In the genomic region with DNA sequence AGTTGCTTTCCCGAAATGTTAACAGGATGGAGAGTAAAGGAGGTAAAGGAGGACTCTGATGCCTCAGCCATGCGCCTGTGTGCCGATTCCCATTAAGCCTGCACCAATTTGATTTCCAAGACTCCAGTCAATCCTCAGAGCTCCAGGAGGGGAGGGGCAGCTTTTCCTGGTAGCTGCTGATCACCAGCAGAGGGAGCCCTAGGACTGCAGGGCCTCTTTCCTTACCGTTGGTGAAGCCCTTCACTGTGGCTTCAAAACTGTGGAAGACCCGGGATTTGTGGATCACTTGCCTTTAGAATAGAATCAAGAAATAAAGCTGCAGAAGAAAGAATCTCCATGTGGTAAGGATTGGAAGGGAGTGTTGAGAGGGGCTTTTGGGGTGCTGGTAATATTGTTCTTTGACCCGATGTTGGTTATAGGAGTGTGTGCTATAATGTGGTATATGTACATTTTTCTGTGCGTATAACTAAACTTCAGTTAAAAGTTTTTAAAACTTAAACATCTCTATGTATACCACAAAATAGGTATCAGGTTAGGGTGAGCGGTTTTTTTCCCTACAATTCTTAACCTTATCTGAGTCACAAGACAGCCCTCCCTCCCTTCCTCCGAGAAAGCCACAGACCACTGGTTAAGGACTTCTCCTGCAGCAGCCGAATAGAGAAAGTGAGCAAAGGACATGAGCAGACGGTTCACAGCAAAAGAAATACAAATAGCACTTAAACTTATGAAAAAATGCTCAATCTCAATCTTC, we compare ENCODE assay signal across 8 cellular contexts. TPM values are rescaled to one million over a fixed set of nuclear protein-coding genes. Genes with fewer than 3 reads are reported as not detected.
A peak's percentile ranks its signal among the peaks of the same experiment; 100 is the strongest.
DNase-seq lines count a peak whose midpoint lies in the region; ATAC-seq and TF ChIP-seq lines count a peak whose summit lies in the region.

No MANE protein-coding gene starts in this region.

- H3K79me2 ChIP-seq in PC-3 (ENCODE audit: low read length) (no peaks in the 10 kb centered on the region), fibroblast of lung (ENCODE audit: control insufficient read depth, insufficient read depth, low read length) (no peaks in the 10 kb centered on the region), neural cell (replicated peaks; ENCODE audit: insufficient read depth, low read length) (peaks cover 15% of the 10 kb centered on the region)

- WGBS in suprapubic skin: 42% methylated on average over 11 of the region's 11 CpGs

- H3K9me2 ChIP-seq in PC-3 (replicated peaks; ENCODE audit: low read length) (no peaks in the 10 kb centered on the region), neural cell (ENCODE audit: insufficient read depth, low read length) (no peaks in the 10 kb centered on the region)

- CTCF ChIA-PET in PC-3 (lab: Charles Lee): interaction anchor here (0.6 to 1.7 kb wide), 11 partner anchors 11 to 255 kb away, joined by 3 to 36 read pairs (median 3); partner anchors contain the start of gene FITM2

- H3K9me3 ChIP-seq in PC-3 (ENCODE audit: low read length) (no peaks in the 10 kb centered on the region), fibroblast of lung (ENCODE audit: control insufficient read depth, insufficient read depth, low read depth, low read length) (no peaks in the 10 kb centered on the region), neural cell (ENCODE audit: low read length) (no peaks in the 10 kb centered on the region), suprapubic skin (no peaks in the 10 kb centered on the region)

- H3K36me3 Mint-ChIP-seq in activated T-cell treated with anti-CD3 and anti-CD28 coated beads, Interleukin-2, amount 50 U/mL, for 4 hours (ENCODE audit: insufficient read depth): peaks cover 9% of the 10 kb centered on the region

- intact Hi-C loops in PC-3 (cut with micrococcal nuclease): loop anchor here (1.0 to 10.0 kb wide), 4 partner anchors 94 to 393 kb away; partner anchors contain the start of gene FITM2

- H3K4me1 Mint-ChIP-seq in activated T-cell treated with anti-CD3 and anti-CD28 coated beads, Interleukin-2, amount 50 U/mL, for 4 hours (ENCODE audit: low read depth): peaks cover 60% of the 10 kb centered on the region

- peak overlapping the region; percentile 76 for H3K4me3 Mint-ChIP-seq in activated T-cell treated with anti-CD3 and anti-CD28 coated beads, Interleukin-2, amount 50 U/mL, for 4 hours

- TF ChIP-seq EP300 in neural cell (conservative IDR thresholded peaks at IDR 0.05; ENCODE audit: poor library complexity, severe bottlenecking) (no peak), suprapubic skin (IDR thresholded peaks at IDR 0.05) (no peak)

- peak; percentile 87 for TF ChIP-seq RAD21 in neural cell (conservative IDR thresholded peaks at IDR 0.05)

- H3K9ac ChIP-seq in PC-3 (ENCODE audit: low read length) (no peak overlapping the region), fibroblast of lung (ENCODE audit: insufficient read depth, low read length) (no peak overlapping the region), neural cell (ENCODE audit: low read length) (no peak overlapping the region)

- no peaks in the 10 kb centered on the region for H3K27me3 ChIP-seq in PC-3 (ENCODE audit: low read length)
- no peaks in the 10 kb centered on the region for H3K27me3 ChIP-seq in fibroblast of lung (ENCODE audit: control insufficient read depth, insufficient read depth, low read length)
- no peaks in the 10 kb centered on the region for H3K27me3 ChIP-seq in neural cell (ENCODE audit: insufficient read depth, low read depth, low read length)
- H3K27me3 ChIP-seq in suprapubic skin: no peaks in the 10 kb centered on the region

- POLR2A ChIA-PET in PC-3 (lab: Charles Lee; ENCODE audit: unreplicated experiment): interaction anchor here (0.6 kb wide), 1 partner anchor 9 kb away, joined by 9 read pairs; no protein-coding TSS in a partner anchor

- H3K4me2 ChIP-seq in PC-3 (ENCODE audit: low read length): no peak overlapping the region
- H3K4me2 ChIP-seq in fibroblast of lung (ENCODE audit: extremely low read depth, insufficient read depth, low read length): no peak overlapping the region
- no peak overlapping the region for H3K4me2 ChIP-seq in neural cell (ENCODE audit: low read length)

- no peaks in the 10 kb centered on the region for H3K27me3 Mint-ChIP-seq in activated T-cell treated with anti-CD3 and anti-CD28 coated beads, Interleukin-2, amount 50 U/mL, for 4 hours (ENCODE audit: low read depth)

- H3K4me3 ChIP-seq in PC-3 (ENCODE audit: low read length): no peak overlapping the region
- H3K4me3 ChIP-seq in fibroblast of lung (replicated peaks in 1 of 4; ENCODE audit: control extremely low read depth in 1 of 4, insufficient read depth in 1 of 4, low read depth in 3 of 4, low read length in 4 of 4): no peak overlapping the region
- H3K4me3 ChIP-seq in neural cell (ENCODE audit: low read length): no peak overlapping the region
- no peak overlapping the region for H3K4me3 ChIP-seq in suprapubic skin

- DNase-seq in CMK (ENCODE audit: low read depth) (peak; percentile 41), HuH-7 (ENCODE audit: low spot score) (peak; percentile 73), PC-3 (peak; percentile 91), fibroblast of lung (ENCODE audit: low read depth in 2 of 2) (peak; percentile 56 to 73), suprapubic skin (ENCODE audit: low spot score in 2 of 2) (peak in 1 of 2 donors; percentile 68)
- peak; percentile 50 for DNase-seq in activated T-cell treated with anti-CD3 and anti-CD28 coated beads, Interleukin-2, amount 50 U/mL, for 4 hours

- peak; percentile 73 for ATAC-seq in PC-3
- peak; percentile 63 to 69 for ATAC-seq in activated T-cell treated with anti-CD3 and anti-CD28 coated beads, Interleukin-2, amount 50 U/mL, for 4 hours
- ATAC-seq in HG03108 (IDR thresholded peaks at IDR 0.05; ENCODE audit: unreplicated experiment): no peak

- TF ChIP-seq CTCF in PC-3 (conservative IDR thresholded peaks at IDR 0.05; ENCODE audit: low read depth, low read length) (peak; percentile 99), fibroblast of lung (conservative IDR thresholded peaks at IDR 0.05 in 1 of 2, IDR thresholded peaks at IDR 0.05 in 1 of 2; ENCODE audit: low read depth in 1 of 2, low read length in 2 of 2) (peak; percentile 93 to 98), neural cell (IDR thresholded peaks at IDR 0.05; ENCODE audit: poor library complexity, severe bottlenecking) (peak; percentile 82), suprapubic skin (IDR thresholded peaks at IDR 0.05) (peak; percentile 58 to 82)

- H3F3A ChIP-seq in PC-3 (ENCODE audit: low read length, unreplicated experiment) (no peaks in the 10 kb centered on the region), neural cell (ENCODE audit: insufficient read depth, low read length, poor library complexity, severe bottlenecking) (no peaks in the 10 kb centered on the region)

- H2AFZ ChIP-seq in PC-3 (ENCODE audit: low read length): 0 out of 2 replicates have a peak overlapping the region, but pooled peaks have one; percentile 8
- no peak overlapping the region for H2AFZ ChIP-seq in fibroblast of lung (ENCODE audit: low read length)
- H2AFZ ChIP-seq in neural cell (ENCODE audit: low read depth, low read length): no peak overlapping the region

- no TSS peak for BruUV-seq in PC-3 (replicated peaks; lab: Mats Ljungman, UMichigan)

- no peaks in the 10 kb centered on the region for H3K9me3 Mint-ChIP-seq in activated T-cell treated with anti-CD3 and anti-CD28 coated beads, Interleukin-2, amount 50 U/mL, for 4 hours

- TF ChIP-seq POLR2A in suprapubic skin (IDR thresholded peaks at IDR 0.05): no peak

- peaks cover 14% of the 10 kb centered on the region; the same call in 1 of the 2 replicates for H3K4me1 ChIP-seq in PC-3 (ENCODE audit: insufficient read depth, low read length)
- no peaks in the 10 kb centered on the region for H3K4me1 ChIP-seq in fibroblast of lung (ENCODE audit: control insufficient read depth, extremely low read depth, insufficient read depth, low read length)
- H3K4me1 ChIP-seq in suprapubic skin: peaks cover 4% of the 10 kb centered on the region

- H3K36me3 ChIP-seq in PC-3 (ENCODE audit: low read depth, low read length) (no peaks in the 10 kb centered on the region), fibroblast of lung (ENCODE audit: control insufficient read depth, insufficient read depth, low read length) (no peaks in the 10 kb centered on the region), neural cell (ENCODE audit: insufficient read depth, low read length) (no peaks in the 10 kb centered on the region), suprapubic skin (no peaks in the 10 kb centered on the region)

- H3K27ac ChIP-seq in PC-3 (ENCODE audit: low read length) (no peak overlapping the region), fibroblast of lung (ENCODE audit: insufficient read depth, low read length) (no peak overlapping the region), neural cell (ENCODE audit: low read length) (no peak overlapping the region), suprapubic skin (no peak overlapping the region)

- H4K20me1 ChIP-seq in PC-3 (ENCODE audit: low read length) (no peaks in the 10 kb centered on the region), fibroblast of lung (ENCODE audit: control insufficient read depth, extremely low read depth, insufficient read depth, low read length) (no peaks in the 10 kb centered on the region), neural cell (ENCODE audit: insufficient read depth) (no peaks in the 10 kb centered on the region)

RNA-seq across cellular contexts. Expression of gene OSER1, which starts 6.9 kb away (rescaled TPM):
- 29.0 and 34.8 TPM in 2 replicates for total RNA-seq in PC-3 (2014; rRNA removed)
- 10 to 100 TPM; 17.9 to 19.7 (median 19.2) TPM for total RNA-seq in activated T-cell treated with anti-CD3 and anti-CD28 coated beads, Interleukin-2, amount 50 U/mL, for 4 hours
- 63.2 and 73.2 TPM in 2 replicates for total RNA-seq in fibroblast of lung
- polyA plus RNA-seq in fibroblast of lung: 50.9 and 53.5 TPM in 2 replicates
- 31.9 and 33.9 TPM in 2 replicates for polyA plus RNA-seq in fibroblast of lung (2012)
- polyA minus RNA-seq in fibroblast of lung (ENCODE audit: low replicate concordance): 22.1 and 49.4 TPM in 2 replicates
- 43.9 and 51.0 TPM in 2 replicates for polyA plus RNA-seq in neural cell
- 52.6 and 63.6 TPM in 2 replicates for polyA minus RNA-seq in neural cell
- 10 to 100 TPM; 34.2 to 51.6 (median 41.3) TPM for total RNA-seq in suprapubic skin

RNA-seq across cellular contexts. Expression of gene GDAP1L1, which starts 29.6 kb away (rescaled TPM):
- total RNA-seq in PC-3 (2014; rRNA removed) (not detected in 2 replicates), fibroblast of lung (not detected in 2 replicates), suprapubic skin (not detected)
- total RNA-seq in activated T-cell treated with anti-CD3 and anti-CD28 coated beads, Interleukin-2, amount 50 U/mL, for 4 hours: not detected
- polyA plus RNA-seq in fibroblast of lung (not detected in 2 replicates), neural cell (216 and 243 TPM in 2 replicates)
- not detected in 2 replicates for polyA plus RNA-seq in fibroblast of lung (2012)
- polyA minus RNA-seq in fibroblast of lung (ENCODE audit: low replicate concordance) (not detected in 2 replicates), neural cell (149 and 164 TPM in 2 replicates)

RNA-seq across cellular contexts. Expression of gene JPH2, which starts 30.5 kb away (rescaled TPM):
- 15.5 and 15.8 TPM in 2 replicates for total RNA-seq in PC-3 (2014; rRNA removed)
- total RNA-seq in activated T-cell treated with anti-CD3 and anti-CD28 coated beads, Interleukin-2, amount 50 U/mL, for 4 hours: not detected
- 0.51 and 0.66 TPM in 2 replicates for total RNA-seq in fibroblast of lung
- 0.51 and 4.9 TPM in 2 replicates for polyA plus RNA-seq in fibroblast of lung
- polyA plus RNA-seq in fibroblast of lung (2012): 0.62 and 6.6 TPM in 2 replicates
- polyA minus RNA-seq in fibroblast of lung (ENCODE audit: low replicate concordance): 0.56 and 8.0 TPM in 2 replicates
- polyA plus RNA-seq in neural cell: not detected in 2 replicates
- not detected in 2 replicates for polyA minus RNA-seq in neural cell
- total RNA-seq in suprapubic skin: 1 to 10 TPM; 3.8 to 5.0 (median 4.5) TPM
